ENCODE assay signal across 8 cellular contexts in genomic region chr12:85076688-85077430, GRCh38. TPM values are rescaled to one million over a fixed set of nuclear protein-coding genes. Genes with fewer than 3 reads are reported as not detected.
A peak's percentile ranks its signal among the peaks of the same experiment; 100 is the strongest.
DNase-seq lines count a peak whose midpoint lies in the region; ATAC-seq, FAIRE-seq and TF ChIP-seq lines count a peak whose summit lies in the region.

No MANE protein-coding gene starts in this region.

- H2AFZ ChIP-seq in DND-41 (ENCODE audit: low read depth, low read length) (no peak overlapping the region), KMS-11 (ENCODE audit: low read depth) (no peak overlapping the region; the same call in 1 of the 2 replicates), OCI-LY1 (ENCODE audit: low read length) (no peak overlapping the region), endothelial cell of umbilical vein (ENCODE audit: low read depth, low read length) (peak overlapping the region; percentile 28)

- H3K27me3 Mint-ChIP-seq in activated CD4-positive, alpha-beta T cell treated with anti-CD3 and anti-CD28 coated beads, Interleukin-2, amount 10 ng/mL, durations not matched to agents 24 days and 14 days: no peaks in the 10 kb centered on the region

- POLR2A ChIA-PET in endothelial cell of umbilical vein (lab: Charles Lee): interaction anchor here (1.1 kb wide), 1 partner anchor 372 kb away, joined by 3 read pairs; no protein-coding TSS in a partner anchor

- H3K4me3 ChIP-seq in DND-41 (ENCODE audit: low read depth in 1 of 2, low read length in 2 of 2) (no peak overlapping the region), KMS-11 (IDR thresholded peaks at IDR 0.05; ENCODE audit: insufficient read depth, low read depth, low read length) (no peak overlapping the region), OCI-LY1 (ENCODE audit: low read depth, low read length, poor library complexity, severe bottlenecking) (no peak overlapping the region), endothelial cell of umbilical vein (replicated peaks in 1 of 3; ENCODE audit: insufficient read depth in 1 of 3, low read depth in 1 of 3, low read length in 3 of 3) (no peak overlapping the region), Peyer's patch (no peak overlapping the region)

- peak; percentile 79 for FAIRE-seq in endothelial cell of umbilical vein (lab: Jason Lieb, UNC)

- no peaks in the 10 kb centered on the region for H3K4me1 Mint-ChIP-seq in activated CD4-positive, alpha-beta T cell treated with anti-CD3 and anti-CD28 coated beads, Interleukin-2, amount 10 ng/mL, durations not matched to agents 24 days and 14 days

- H3K27me3 ChIP-seq in DND-41 (ENCODE audit: insufficient read depth, low read length, poor library complexity) (no peaks in the 10 kb centered on the region), KMS-11 (ENCODE audit: insufficient read depth, low read depth) (no peaks in the 10 kb centered on the region), OCI-LY1 (ENCODE audit: insufficient read depth, low read length) (no peaks in the 10 kb centered on the region), endothelial cell of umbilical vein (ENCODE audit: control insufficient read depth in 2 of 2, insufficient read depth in 2 of 2, low read length in 2 of 2) (no peaks in the 10 kb centered on the region), Peyer's patch (no peaks in the 10 kb centered on the region)

- dilution Hi-C loops in endothelial cell of umbilical vein (cut with MboI; ENCODE audit: extremely low pct_ligation_motif_present, low sequenced_read_pairs): no loop called here

- no peaks in the 10 kb centered on the region for H3K9me3 ChIP-seq in DND-41 (ENCODE audit: insufficient read depth, low read length, severe bottlenecking)
- no peaks in the 10 kb centered on the region for H3K9me3 ChIP-seq in OCI-LY1 (ENCODE audit: low read length)
- H3K9me3 ChIP-seq in endothelial cell of umbilical vein (replicated peaks; ENCODE audit: control insufficient read depth, insufficient read depth, low read length): no peaks in the 10 kb centered on the region
- H3K9me3 ChIP-seq in Peyer's patch: no peaks in the 10 kb centered on the region

- no TSS peak for BruUV-seq in endothelial cell of umbilical vein (replicated peaks; lab: Mats Ljungman, UMichigan)

- H3K79me2 ChIP-seq in DND-41 (ENCODE audit: insufficient read depth, low read length): no peaks in the 10 kb centered on the region
- H3K79me2 ChIP-seq in KMS-11 (ENCODE audit: insufficient read depth, low read depth): no peaks in the 10 kb centered on the region
- no peaks in the 10 kb centered on the region for H3K79me2 ChIP-seq in OCI-LY1 (ENCODE audit: insufficient read depth, low read length)
- H3K79me2 ChIP-seq in endothelial cell of umbilical vein (ENCODE audit: control insufficient read depth, insufficient read depth, low read length): no peaks in the 10 kb centered on the region

- no peak overlapping the region for H3K27ac Mint-ChIP-seq in activated CD4-positive, alpha-beta T cell treated with anti-CD3 and anti-CD28 coated beads, Interleukin-2, amount 10 ng/mL, durations not matched to agents 24 days and 14 days

- H3K4me1 ChIP-seq in DND-41 (ENCODE audit: insufficient read depth, low read length): no peaks in the 10 kb centered on the region
- H3K4me1 ChIP-seq in KMS-11 (ENCODE audit: low read depth, poor library complexity, severe bottlenecking): no peaks in the 10 kb centered on the region
- no peaks in the 10 kb centered on the region for H3K4me1 ChIP-seq in OCI-LY1 (ENCODE audit: insufficient read depth, low read length, severe bottlenecking)
- no peaks in the 10 kb centered on the region for H3K4me1 ChIP-seq in endothelial cell of umbilical vein (ENCODE audit: control insufficient read depth, extremely low read depth, insufficient read depth, low read length)
- H3K4me1 ChIP-seq in Peyer's patch: no peaks in the 10 kb centered on the region

- ATAC-seq in DND-41 (ENCODE audit: insufficient read depth, low read depth): no peak
- peak; percentile 55 for ATAC-seq in GM21528 (IDR thresholded peaks at IDR 0.05; ENCODE audit: low FRiP score, unreplicated experiment)
- ATAC-seq in omental fat pad (ENCODE audit: low FRiP score): peak; percentile 99

- H4K20me1 ChIP-seq in DND-41 (ENCODE audit: insufficient read depth, low read length): no peaks in the 10 kb centered on the region
- no peaks in the 10 kb centered on the region for H4K20me1 ChIP-seq in KMS-11 (ENCODE audit: insufficient read depth)
- H4K20me1 ChIP-seq in OCI-LY1 (ENCODE audit: insufficient read depth, low read length): no peaks in the 10 kb centered on the region
- no peaks in the 10 kb centered on the region for H4K20me1 ChIP-seq in endothelial cell of umbilical vein (replicated peaks; ENCODE audit: control insufficient read depth, extremely low read depth, insufficient read depth, low read length)

- no peaks in the 10 kb centered on the region for H3K36me3 Mint-ChIP-seq in activated CD4-positive, alpha-beta T cell treated with anti-CD3 and anti-CD28 coated beads, Interleukin-2, amount 10 ng/mL, durations not matched to agents 24 days and 14 days (ENCODE audit: low read depth)

- H3K4me2 ChIP-seq in DND-41 (ENCODE audit: insufficient read depth, low read length): no peak overlapping the region
- no peak overlapping the region for H3K4me2 ChIP-seq in KMS-11
- no peak overlapping the region for H3K4me2 ChIP-seq in OCI-LY1 (ENCODE audit: low read length)
- no peak overlapping the region for H3K4me2 ChIP-seq in endothelial cell of umbilical vein (ENCODE audit: insufficient read depth, low read length)

- TF ChIP-seq POLR2A in endothelial cell of umbilical vein (IDR thresholded peaks at IDR 0.05; ENCODE audit: low read depth, low read length): no peak
- no peak for TF ChIP-seq POLR2A in Peyer's patch (IDR thresholded peaks at IDR 0.05)

- H3K9ac ChIP-seq in DND-41 (ENCODE audit: low read depth, low read length) (no peak overlapping the region), KMS-11 (no peak overlapping the region), OCI-LY1 (ENCODE audit: low read length) (no peak overlapping the region), endothelial cell of umbilical vein (replicated peaks; ENCODE audit: extremely low read depth, insufficient read depth, low read length) (no peak overlapping the region)

- H3K36me3 ChIP-seq in DND-41 (ENCODE audit: insufficient read depth, low read length): no peaks in the 10 kb centered on the region
- H3K36me3 ChIP-seq in KMS-11 (ENCODE audit: insufficient read depth): no peaks in the 10 kb centered on the region
- no peaks in the 10 kb centered on the region for H3K36me3 ChIP-seq in OCI-LY1 (ENCODE audit: insufficient read depth, low read length)
- H3K36me3 ChIP-seq in endothelial cell of umbilical vein (ENCODE audit: control insufficient read depth in 2 of 2, extremely low read depth in 1 of 2, insufficient read depth in 2 of 2, low read length in 2 of 2): no peaks in the 10 kb centered on the region
- H3K36me3 ChIP-seq in Peyer's patch: no peaks in the 10 kb centered on the region

- TF ChIP-seq CTCF in DND-41 (IDR thresholded peaks at IDR 0.05; ENCODE audit: borderline replicate concordance, extremely low read depth, low read length, poor library complexity, severe bottlenecking): peak; percentile 35
- TF ChIP-seq CTCF in KMS-11 (conservative IDR thresholded peaks at IDR 0.05; ENCODE audit: low read depth, low read length): peak; percentile 55; the same call in 1 of the 2 replicates
- peak; percentile 58; the same call in 1 of the 2 replicates for TF ChIP-seq CTCF in OCI-LY1 (IDR thresholded peaks at IDR 0.05; ENCODE audit: low read length)
- peak; percentile 27 to 33 for TF ChIP-seq CTCF in endothelial cell of umbilical vein (IDR thresholded peaks at IDR 0.05; ENCODE audit: extremely low read depth in 1 of 2, insufficient read depth in 1 of 2, low read depth in 1 of 2, low read length in 2 of 2)
- TF ChIP-seq CTCF in omental fat pad (IDR thresholded peaks at IDR 0.05): no peak
- peak in 3 of 6 experiments; percentile 5 to 15 (median 11) for TF ChIP-seq CTCF in Peyer's patch (IDR thresholded peaks at IDR 0.05)

- no peak overlapping the region for H3K27ac ChIP-seq in DND-41 (ENCODE audit: low read length)
- no peak overlapping the region for H3K27ac ChIP-seq in KMS-11
- no peak overlapping the region for H3K27ac ChIP-seq in OCI-LY1 (ENCODE audit: low read depth, low read length, poor library complexity, severe bottlenecking)
- no peak overlapping the region for H3K27ac ChIP-seq in endothelial cell of umbilical vein (ENCODE audit: insufficient read depth, low read depth, low read length)
- no peak overlapping the region for H3K27ac ChIP-seq in Peyer's patch

- no peaks in the 10 kb centered on the region for H3K9me3 Mint-ChIP-seq in activated CD4-positive, alpha-beta T cell treated with anti-CD3 and anti-CD28 coated beads, Interleukin-2, amount 10 ng/mL, durations not matched to agents 24 days and 14 days

- no peak overlapping the region for H3K4me3 Mint-ChIP-seq in activated CD4-positive, alpha-beta T cell treated with anti-CD3 and anti-CD28 coated beads, Interleukin-2, amount 10 ng/mL, durations not matched to agents 24 days and 14 days

- H3K9me2 ChIP-seq in OCI-LY1 (ENCODE audit: low read depth, low read length): no peaks in the 10 kb centered on the region

- CTCF ChIA-PET in endothelial cell of umbilical vein (lab: Charles Lee): interaction anchor here (0.6 to 3.9 kb wide), 32 partner anchors 12 to 874 kb away, joined by 3 to 79 read pairs (median 4); no protein-coding TSS in a partner anchor

- H3F3A ChIP-seq in OCI-LY1 (ENCODE audit: insufficient read depth, low read length): no peaks in the 10 kb centered on the region

- intact Hi-C loops in endothelial cell of umbilical vein (cut with micrococcal nuclease): loop anchor here (1.0 to 5.0 kb wide), 4 partner anchors 78 to 843 kb away; no protein-coding TSS in a partner anchor
- intact Hi-C loops in activated CD4-positive, alpha-beta T cell treated with anti-CD3 and anti-CD28 coated beads, Interleukin-2, amount 10 ng/mL, durations not matched to agents 24 days and 14 days (cut with micrococcal nuclease): loop anchor here (2.0 to 5.0 kb wide), 2 partner anchors 370 to 796 kb away; no protein-coding TSS in a partner anchor

- no peaks in the 10 kb centered on the region for H3K9me1 ChIP-seq in endothelial cell of umbilical vein (replicated peaks; ENCODE audit: control insufficient read depth, extremely low read depth, insufficient read depth, low read length)

- DNase-seq in DND-41: no peak
- peak; percentile 87 for DNase-seq in endothelial cell of umbilical vein (ENCODE audit: low read depth, low spot score)
- DNase-seq in omental fat pad (ENCODE audit: low spot score): no peak
- DNase-seq in Peyer's patch: no peak
- no peak for DNase-seq in activated CD4-positive, alpha-beta T cell treated with anti-CD3 and anti-CD28 coated beads, Interleukin-2, amount 10 ng/mL, durations not matched to agents 24 days and 14 days

RNA-seq across cellular contexts. Expression of gene LRRIQ1, which starts 40.7 kb away (rescaled TPM):
- total RNA-seq in endothelial cell of umbilical vein: 0.20 and 0.21 TPM in 2 replicates
- 0.06 and 0.08 TPM in 2 replicates for polyA plus RNA-seq in endothelial cell of umbilical vein
- polyA plus RNA-seq in endothelial cell of umbilical vein (2011; cell fraction: cytosol; rRNA removed): 0.03 and 0.08 TPM in 2 replicates
- polyA plus RNA-seq in endothelial cell of umbilical vein (2011; cell fraction: nucleus; rRNA removed): 0.38 and 1.2 TPM in 2 replicates
- polyA plus RNA-seq in endothelial cell of umbilical vein (2012): 0.40 and 1.1 TPM in 2 replicates
- not detected in 2 replicates for polyA minus RNA-seq in endothelial cell of umbilical vein
- 1.5 TPM for polyA minus RNA-seq in endothelial cell of umbilical vein (2011; cell fraction: cytosol; rRNA and poly(A)+ RNA removed)
- polyA minus RNA-seq in endothelial cell of umbilical vein (2011; cell fraction: nucleus; rRNA and poly(A)+ RNA removed): 0.82 and 0.87 TPM in 2 replicates
- 1 to 10 TPM in 1 of 4 donors, under 1 TPM in 1, not detected in 2; 0.13 to 1.4 TPM for total RNA-seq in omental fat pad
- total RNA-seq in Peyer's patch: not detected
- total RNA-seq in activated CD4-positive, alpha-beta T cell treated with anti-CD3 and anti-CD28 coated beads, Interleukin-2, amount 10 ng/mL, durations not matched to agents 24 days and 14 days: not detected in 2 replicates

RNA-seq across cellular contexts. Expression of gene TSPAN19, which starts 40.8 kb away (rescaled TPM):
- total RNA-seq in endothelial cell of umbilical vein (not detected in 2 replicates), omental fat pad (1 to 10 TPM in 1 of 4 donors, not detected in 3; 2.7 TPM), Peyer's patch (not detected)
- not detected in 2 replicates for polyA plus RNA-seq in endothelial cell of umbilical vein
- not detected in 2 replicates for polyA plus RNA-seq in endothelial cell of umbilical vein (2011; cell fraction: cytosol; rRNA removed)
- 0.04 TPM in 1 of 2 replicates, not detected in the other for polyA plus RNA-seq in endothelial cell of umbilical vein (2011; cell fraction: nucleus; rRNA removed)
- 0.05 TPM in 1 of 2 replicates, not detected in the other for polyA plus RNA-seq in endothelial cell of umbilical vein (2012)
- polyA minus RNA-seq in endothelial cell of umbilical vein: not detected in 2 replicates
- polyA minus RNA-seq in endothelial cell of umbilical vein (2011; cell fraction: cytosol; rRNA and poly(A)+ RNA removed): 1.0 TPM
- not detected in 2 replicates for polyA minus RNA-seq in endothelial cell of umbilical vein (2011; cell fraction: nucleus; rRNA and poly(A)+ RNA removed)
- total RNA-seq in activated CD4-positive, alpha-beta T cell treated with anti-CD3 and anti-CD28 coated beads, Interleukin-2, amount 10 ng/mL, durations not matched to agents 24 days and 14 days: not detected in 2 replicates

Comparison
In these comparisons a context has a peak if more than half of its experiments do, and no peak if none do; other contexts are left out.
1. CTCF ChIP-seq: peak in DND-41 (single experiment), KMS-11 (single experiment), OCI-LY1 (single experiment) and endothelial cell of umbilical vein (2 of 2); none in omental fat pad (0 of 3).